In the genomic region with DNA sequence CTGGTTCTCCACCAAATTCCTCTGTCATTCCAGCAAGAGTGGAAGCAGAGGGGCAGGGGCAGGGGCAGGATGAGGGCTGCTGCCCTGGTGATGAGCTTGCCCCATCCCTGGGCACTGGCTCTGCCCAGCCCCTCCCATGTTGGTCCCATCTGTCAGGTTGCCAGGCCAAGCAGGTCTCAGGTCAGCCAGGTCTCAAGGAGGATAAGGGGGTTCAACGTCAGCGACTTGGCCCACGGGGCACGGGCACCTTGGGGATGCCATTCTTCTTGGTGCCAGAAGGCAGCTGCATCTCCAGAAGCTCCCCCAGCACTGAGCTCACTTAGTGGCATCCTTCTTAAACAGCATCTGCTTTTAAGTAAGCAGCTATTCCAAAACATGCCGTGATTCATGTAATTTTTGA, we compare ENCODE assay signal across 21 cellular contexts.
A peak's percentile ranks its signal among the peaks of the same experiment; 100 is the strongest.
DNase-seq lines count a peak whose midpoint lies in the region; ATAC-seq, FAIRE-seq and TF ChIP-seq lines count a peak whose summit lies in the region.
"Had no signal": no experiment of that assay in that cellular context is flagged by ENCODE, and none has a peak within 500 bp of the region (broad histone marks: within the 10 kb centered on the region; RNA-seq: fewer than 3 reads in every experiment).

No MANE protein-coding gene starts in this region.

- DNase-seq in activated CD8-positive, alpha-beta memory T cell treated with anti-CD3 and anti-CD28 coated beads for 24 hours = peak; percentile 24
- no peak for DNase-seq in activated CD8-positive, alpha-beta memory T cell treated with anti-CD3 and anti-CD28 coated beads, Interleukin-2, amount 10 ng/mL, durations not matched to agents 7 days and 5 days
- peak; percentile 52 for DNase-seq in kidney
- DNase-seq in type B pancreatic cell (ENCODE audit: extremely low spot score, unreplicated experiment) = peak; percentile 43
- no peak for DNase-seq in GM13976 (ENCODE audit: low spot score)
- DNase-seq in substantia nigra (lab: John Stamatoyannopoulos, UW) = no peak
- DNase-seq in spleen = no peak
- DNase-seq: AML-193; Caco-2; CD4-positive, alpha-beta T cell; GM23248; HCEC 1CT; IMR-90 had no signal

- no peak overlapping the region for H3K27ac Mint-ChIP-seq in activated CD8-positive, alpha-beta memory T cell treated with anti-CD3 and anti-CD28 coated beads, Interleukin-2, amount 10 ng/mL, durations not matched to agents 7 days and 5 days
- no peak overlapping the region for H3K27ac Mint-ChIP-seq in type B pancreatic cell
- H3K27ac Mint-ChIP-seq: CD4-positive, alpha-beta T cell had no signal

- intact Hi-C loops in kidney (cut with DNase I) = no loop called here
- intact Hi-C loops in spleen (cut with DNase I; ENCODE audit: low total_unique reads) = no loop called here

- H3K4me3 Mint-ChIP-seq in activated CD8-positive, alpha-beta memory T cell treated with anti-CD3 and anti-CD28 coated beads, Interleukin-2, amount 10 ng/mL, durations not matched to agents 7 days and 5 days = no peak overlapping the region
- no peak overlapping the region for H3K4me3 Mint-ChIP-seq in type B pancreatic cell
- H3K4me3 Mint-ChIP-seq: CD4-positive, alpha-beta T cell had no signal

- no peaks in the 10 kb centered on the region for H3K36me3 Mint-ChIP-seq in activated CD8-positive, alpha-beta memory T cell treated with anti-CD3 and anti-CD28 coated beads, Interleukin-2, amount 10 ng/mL, durations not matched to agents 7 days and 5 days
- no peaks in the 10 kb centered on the region for H3K36me3 Mint-ChIP-seq in type B pancreatic cell

- H3K4me3 ChIP-seq in kidney (ENCODE audit: low read length in 2 of 2) (no peak overlapping the region), spleen (no peak overlapping the region)
- H3K4me3 ChIP-seq: A549, GM23248 had no signal

- H3K4me1 ChIP-seq in kidney (ENCODE audit: control insufficient read depth in 1 of 2, insufficient read depth in 1 of 2, low read depth in 1 of 2, low read length in 2 of 2) (no peaks in the 10 kb centered on the region), spleen (no peaks in the 10 kb centered on the region)
- H3K4me1 ChIP-seq: A549, Caco-2 had no signal

- TF ChIP-seq CTCF in kidney (IDR thresholded peaks at IDR 0.05; ENCODE audit: borderline replicate concordance, extremely low read depth, insufficient read depth) (no peak), type B pancreatic cell (conservative IDR thresholded peaks at IDR 0.05) (no peak), GM13976 (IDR thresholded peaks at IDR 0.05; ENCODE audit: borderline replicate concordance, control extremely low read depth, extremely low read depth, insufficient read depth, missing control alignments) (no peak), spleen (IDR thresholded peaks at IDR 0.05 in 8 of 11, conservative IDR thresholded peaks at IDR 0.05 in 3 of 11) (no peak)

- CTCF ChIA-PET in activated CD8-positive, alpha-beta memory T cell treated with anti-CD3 and anti-CD28 coated beads, Interleukin-2, amount 10 ng/mL, durations not matched to agents 7 days and 5 days (lab: Charles Lee) = interaction anchor here (1.0 kb wide), 1 partner anchor 23 kb away, joined by 3 read pairs; no protein-coding TSS in a partner anchor

- no peak for TF ChIP-seq POLR2A in spleen (IDR thresholded peaks at IDR 0.05)

- no peaks in the 10 kb centered on the region for H3K36me3 ChIP-seq in kidney (ENCODE audit: control insufficient read depth in 1 of 2, insufficient read depth in 2 of 2, low read length in 2 of 2)
- H3K36me3 ChIP-seq in spleen = no peaks in the 10 kb centered on the region

- no peaks in the 10 kb centered on the region for H3K4me1 Mint-ChIP-seq in activated CD8-positive, alpha-beta memory T cell treated with anti-CD3 and anti-CD28 coated beads, Interleukin-2, amount 10 ng/mL, durations not matched to agents 7 days and 5 days
- peaks cover 4% of the 10 kb centered on the region for H3K4me1 Mint-ChIP-seq in type B pancreatic cell (ENCODE audit: unreplicated experiment)

- H3K9me3 Mint-ChIP-seq in activated CD8-positive, alpha-beta memory T cell treated with anti-CD3 and anti-CD28 coated beads, Interleukin-2, amount 10 ng/mL, durations not matched to agents 7 days and 5 days (ENCODE audit: low read depth) = no peaks in the 10 kb centered on the region
- no peaks in the 10 kb centered on the region for H3K9me3 Mint-ChIP-seq in type B pancreatic cell
- H3K9me3 Mint-ChIP-seq: CD4-positive, alpha-beta T cell had no signal

- H3K27ac ChIP-seq in kidney (ENCODE audit: low read depth in 2 of 2, low read length in 2 of 2) (no peak overlapping the region), substantia nigra (ENCODE audit: low read depth, low read length, poor library complexity, severe bottlenecking) (no peak overlapping the region), spleen (no peak overlapping the region)
- H3K27ac ChIP-seq: 22Rv1, A549, C4-2B, GM23248 had no signal

- no peaks in the 10 kb centered on the region for H3K9me3 ChIP-seq in kidney (ENCODE audit: control insufficient read depth in 1 of 2, low read length in 2 of 2)
- no peaks in the 10 kb centered on the region for H3K9me3 ChIP-seq in spleen
- H3K9me3 ChIP-seq: A549, Caco-2 had no signal

- H3K9ac ChIP-seq in kidney (ENCODE audit: low read length in 2 of 2) = no peak overlapping the region
- H3K9ac ChIP-seq: GM23248 had no signal

- peaks cover 0 to 6% (median 0%) of the 10 kb centered on the region in 7 donors for H3K27me3 ChIP-seq in spleen (replicated peaks in 1 of 7)

- 63 to 86% (median 80%) methylated on average over 5 of the region's 5 CpGs for WGBS in spleen, 5 donors

- no peak for FAIRE-seq in kidney (lab: Jason Lieb, UNC)
- FAIRE-seq: A549, D721Med, G401.6, GM12891, GM18507, HTR-8/SVneo had no signal

- in situ Hi-C loops in GM13976 (cut with MboI; ENCODE audit: low sequenced_read_pairs, unreplicated experiment) = no loop called here

- ATAC-seq in activated CD8-positive, alpha-beta memory T cell treated with anti-CD3 and anti-CD28 coated beads, Interleukin-2, amount 10 ng/mL, durations not matched to agents 7 days and 5 days = no peak
- ATAC-seq: A549 had no signal

- H3K27me3 Mint-ChIP-seq in activated CD8-positive, alpha-beta memory T cell treated with anti-CD3 and anti-CD28 coated beads, Interleukin-2, amount 10 ng/mL, durations not matched to agents 7 days and 5 days = no peaks in the 10 kb centered on the region
- peaks cover 4% of the 10 kb centered on the region for H3K27me3 Mint-ChIP-seq in type B pancreatic cell
- H3K27me3 Mint-ChIP-seq: CD4-positive, alpha-beta T cell had no signal

Comparison
In these comparisons a context has a peak if more than half of its experiments do, and no peak if none do; other contexts are left out.
1. DNase-seq: peak in activated CD8-positive, alpha-beta memory T cell treated with anti-CD3 and anti-CD28 coated beads for 24 hours (single experiment), kidney (single experiment) and type B pancreatic cell (single experiment); none in activated CD8-positive, alpha-beta memory T cell treated with anti-CD3 and anti-CD28 coated beads, Interleukin-2, amount 10 ng/mL, durations not matched to agents 7 days and 5 days (single experiment), GM13976 (single experiment), substantia nigra (0 of 49) and spleen (single experiment).